ENCODE assay signal across 4 cellular contexts in the genomic region with DNA sequence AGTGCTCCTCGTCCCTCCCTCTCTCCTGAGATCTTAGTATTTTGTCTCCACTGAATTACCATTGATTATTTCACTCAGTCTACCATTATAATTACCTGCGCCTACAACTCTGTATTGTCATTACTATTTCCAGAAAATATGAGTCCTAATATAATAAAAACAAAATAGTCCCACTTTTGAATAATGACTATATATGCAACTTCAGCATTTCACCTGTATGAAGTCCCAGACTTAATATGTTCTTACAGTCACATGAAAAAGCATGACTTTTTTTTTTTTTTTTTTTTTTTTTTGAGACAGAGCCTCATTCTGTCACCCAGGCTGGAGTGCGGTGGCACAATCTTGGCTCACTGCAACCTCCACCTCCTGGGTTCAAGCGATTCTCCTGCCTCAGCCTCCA.
DNase-seq lines count a peak whose midpoint lies in the region; ATAC-seq, FAIRE-seq and TF ChIP-seq lines count a peak whose summit lies in the region.
"Not testable (repeated sequence)": the region's sequence is repeated elsewhere in the genome, so short reads cannot be mapped to it uniquely, and the experiment has no call there.

No MANE protein-coding gene starts in this region.

- 97% methylated on average over 4 of the region's 4 CpGs for WGBS in A549 (ENCODE audit: missing lambda C conversion rate)
- no CpG with 5 or more reads among the region's 4 CpGs for WGBS in IMR-90 (ENCODE audit: extremely low coverage in 2 of 2, insufficient read length in 1 of 2), 2 experiments
- 80% methylated on average over 3 of the region's 4 CpGs for WGBS in K562 (ENCODE audit: insufficient coverage, low coverage, missing lambda C conversion rate)
- WGBS in HepG2 (ENCODE audit: low lambda C conversion rate), result 96% methylated on average over 4 of the region's 4 CpGs

- POLR2A ChIA-PET in A549 (lab: Yijun Ruan, JAX); IMR-90 (lab: Charles Lee; ENCODE audit: unreplicated experiment); K562 (lab: Yijun Ruan, JAX); HepG2 (lab: Yijun Ruan, JAX): not testable (repeated sequence)

- H3K23ac ChIP-seq in IMR-90 (ENCODE audit: low read depth, low read length), result not testable (repeated sequence)

- H2AK9ac ChIP-seq in IMR-90 (replicated peaks; ENCODE audit: low read depth, low read length, poor library complexity), result not testable (repeated sequence)

- H3K56ac ChIP-seq in IMR-90 (ENCODE audit: extremely low read depth, insufficient read depth, low read length), result not testable (repeated sequence)

- DNase-seq in A549 (ENCODE audit: low read depth in 1 of 2, low spot score in 1 of 2); IMR-90; K562 (ENCODE audit: extremely low read depth in 1 of 4, low spot score in 3 of 4); HepG2 (ENCODE audit: low spot score): not testable (repeated sequence)

- H3K9ac ChIP-seq in IMR-90 (ENCODE audit: low read depth, low read length); K562 (ENCODE audit: insufficient read depth in 1 of 2, low read depth in 2 of 2, low read length in 2 of 2); HepG2 (ENCODE audit: insufficient read depth, low read depth, low read length): not testable (repeated sequence)

- not testable (repeated sequence) for H4K20me1 ChIP-seq in IMR-90 (ENCODE audit: insufficient read depth, low read length); K562 (replicated peaks; ENCODE audit: control insufficient read depth, insufficient read depth, low read length); HepG2 (ENCODE audit: insufficient read depth, low read length)

- not testable (repeated sequence) for H3K79me2 ChIP-seq in K562 (ENCODE audit: control insufficient read depth, insufficient read depth, low read length); HepG2 (ENCODE audit: insufficient read depth, low read length)

- H3K4ac ChIP-seq in IMR-90 (ENCODE audit: low read depth, low read length), result not testable (repeated sequence)

- intact Hi-C loops in IMR-90 (cut with micrococcal nuclease); K562 (cut with micrococcal nuclease); HepG2 (cut with micrococcal nuclease; ENCODE audit: unreplicated experiment): not testable (repeated sequence)

- H3K9me1 ChIP-seq in IMR-90 (ENCODE audit: insufficient read depth, low read length); K562 (ENCODE audit: control insufficient read depth, insufficient read depth, low read length): not testable (repeated sequence)

- CTCF ChIA-PET in A549 (lab: Yijun Ruan, JAX); IMR-90 (lab: Yijun Ruan, JAX); K562 (lab: Yijun Ruan, JAX; ENCODE audit: low intra/inter-chr PET ratio); HepG2 (lab: Yijun Ruan, JAX; ENCODE audit: low intra/inter-chr PET ratio, low total read pairs): not testable (repeated sequence)

- not testable (repeated sequence) for H2AFZ ChIP-seq in IMR-90 (replicated peaks; ENCODE audit: low read length, poor library complexity); K562 (ENCODE audit: low read depth, low read length); HepG2 (ENCODE audit: low read length)

- not testable (repeated sequence) for TF ChIP-seq EP300 in A549 (IDR thresholded peaks at IDR 0.05); K562 (IDR thresholded peaks at IDR 0.05; ENCODE audit: low read length); HepG2 (IDR thresholded peaks at IDR 0.05; ENCODE audit: low read depth in 2 of 2, low read length in 2 of 2); HepG2 (CRISPR knock-in tag; IDR thresholded peaks at IDR 0.05; ENCODE audit: borderline replicate concordance)

- not testable (repeated sequence) for TF ChIP-seq POLR2A in A549 (IDR thresholded peaks at IDR 0.05; ENCODE audit: low read length); IMR-90 (IDR thresholded peaks at IDR 0.05; ENCODE audit: low read depth, low read length); K562 (conservative IDR thresholded peaks at IDR 0.05); HepG2 (IDR thresholded peaks at IDR 0.05; ENCODE audit: insufficient read depth in 1 of 2, low read depth in 2 of 2, low read length in 2 of 2)

- BruUV-seq in IMR-90 (replicated peaks; lab: Mats Ljungman, UMichigan); K562 (replicated peaks; lab: Mats Ljungman, UMichigan); HepG2 (replicated peaks; lab: Mats Ljungman, UMichigan): not testable (repeated sequence)

- H2BK5ac ChIP-seq in IMR-90 (ENCODE audit: low read depth, low read length, poor library complexity, severe bottlenecking), result not testable (repeated sequence)

- not testable (repeated sequence) for H3K14ac ChIP-seq in IMR-90 (replicated peaks; ENCODE audit: low read depth, low read length)

- not testable (repeated sequence) for H4K5ac ChIP-seq in IMR-90 (ENCODE audit: low read depth, low read length)

- H3K79me1 ChIP-seq in IMR-90 (ENCODE audit: low read depth in 1 of 2, low read length in 2 of 2), result not testable (repeated sequence)

- not testable (repeated sequence) for H3K36me3 ChIP-seq in IMR-90 (ENCODE audit: control insufficient read depth, insufficient read depth, low read length); HepG2 (replicated peaks in 1 of 2; ENCODE audit: control insufficient read depth in 1 of 2, insufficient read depth in 2 of 2, low read length in 2 of 2)
- peaks cover 15% of the 10 kb centered on the region; the same call in 2 of the 3 replicates for H3K36me3 ChIP-seq in K562 (ENCODE audit: control insufficient read depth, insufficient read depth, low read length)

- H3K4me2 ChIP-seq in A549; IMR-90 (ENCODE audit: low read depth, low read length); K562 (ENCODE audit: insufficient read depth, low read length); HepG2 (ENCODE audit: low read depth, low read length): not testable (repeated sequence)

- H3K4me3 ChIP-seq in A549; IMR-90 (ENCODE audit: insufficient read depth, low read depth, low read length); K562; HepG2 (replicated peaks in 1 of 3; ENCODE audit: insufficient read depth in 1 of 3, low read depth in 2 of 3, low read length in 3 of 3): not testable (repeated sequence)

- dilution Hi-C loops in IMR-90 (cut with HindIII; ENCODE audit: low sequenced_read_pairs, unreplicated experiment), result not testable (repeated sequence)

- H4K8ac ChIP-seq in IMR-90 (ENCODE audit: low read depth in 2 of 2, low read length in 2 of 2), result not testable (repeated sequence)

- ATAC-seq in A549; IMR-90 (ENCODE audit: low read depth); K562; HepG2: not testable (repeated sequence)

- not testable (repeated sequence) for H2BK20ac ChIP-seq in IMR-90 (ENCODE audit: low read depth, low read length)

- not testable (repeated sequence) for TF ChIP-seq CTCF in A549 (IDR thresholded peaks at IDR 0.05); IMR-90 (conservative IDR thresholded peaks at IDR 0.05; ENCODE audit: low read depth, low read length); K562 (IDR thresholded peaks at IDR 0.05 in 2 of 3, conservative IDR thresholded peaks at IDR 0.05 in 1 of 3; ENCODE audit: insufficient read depth in 2 of 3, low read depth in 1 of 3, low read length in 3 of 3); HepG2 (CRISPR knock-in tag; IDR thresholded peaks at IDR 0.05)

- H2BK15ac ChIP-seq in IMR-90 (ENCODE audit: low read depth, low read length), result not testable (repeated sequence)

- H3K9me3 ChIP-seq in A549; IMR-90 (ENCODE audit: control insufficient read depth, insufficient read depth, low read length); K562 (replicated peaks; ENCODE audit: control insufficient read depth, insufficient read depth, low read depth, low read length); HepG2 (ENCODE audit: low read length): not testable (repeated sequence)

- not testable (repeated sequence) for TF ChIP-seq RAD21 in A549 (conservative IDR thresholded peaks at IDR 0.05 in 1 of 2, IDR thresholded peaks at IDR 0.05 in 1 of 2); IMR-90 (IDR thresholded peaks at IDR 0.05; ENCODE audit: low read length); K562 (CRISPR knock-in tag; conservative IDR thresholded peaks at IDR 0.05 in 1 of 2, IDR thresholded peaks at IDR 0.05 in 1 of 2); HepG2 (CRISPR knock-in tag; IDR thresholded peaks at IDR 0.05)

- H2AK5ac ChIP-seq in IMR-90 (ENCODE audit: low read depth, low read length), result not testable (repeated sequence)

- H3K27me3 ChIP-seq in IMR-90 (ENCODE audit: control insufficient read depth, insufficient read depth, low read length); K562 (ENCODE audit: control insufficient read depth in 2 of 2, insufficient read depth in 2 of 2, low read length in 2 of 2); HepG2 (ENCODE audit: control insufficient read depth in 1 of 2, insufficient read depth in 2 of 2, low read length in 2 of 2): not testable (repeated sequence)

- FAIRE-seq in A549 (lab: Jason Lieb, UNC); K562 (lab: Jason Lieb, UNC); HepG2 (lab: Jason Lieb, UNC): not testable (repeated sequence)

- H3K4me1 ChIP-seq in A549; IMR-90 (ENCODE audit: control insufficient read depth, insufficient read depth, low read length); K562 (replicated peaks in 1 of 2; ENCODE audit: control insufficient read depth in 2 of 2, insufficient read depth in 2 of 2, low read length in 2 of 2); HepG2 (ENCODE audit: insufficient read depth, low read length): not testable (repeated sequence)

- in situ Hi-C loops in IMR-90 (cut with MboI; ENCODE audit: low sequenced_read_pairs); K562 (cut with MboI); HepG2 (cut with HindIII; ENCODE audit: extremely low pct_ligation_motif_present, low pct_unique_long_range_greater_than_20kb): not testable (repeated sequence)

- not testable (repeated sequence) for H3K27ac ChIP-seq in A549; IMR-90 (ENCODE audit: insufficient read depth, low read length); K562 (ENCODE audit: extremely low read depth, low read depth, low read length); HepG2 (ENCODE audit: extremely low read length, insufficient read depth, low read length)

- H3K18ac ChIP-seq in IMR-90 (ENCODE audit: low read depth, low read length), result not testable (repeated sequence)

- not testable (repeated sequence) for H4K91ac ChIP-seq in IMR-90 (ENCODE audit: insufficient read depth, low read depth, low read length)

- H2BK120ac ChIP-seq in IMR-90 (ENCODE audit: low read depth, low read length), result not testable (repeated sequence)
